Comparison of ENCODE assay signal across 22 cellular contexts in genomic region chr13:107743100-107743499, GRCh38.
"Had no signal": no experiment of that assay in that cellular context is flagged by ENCODE, and none has a peak within 500 bp of the region (broad histone marks: within the 10 kb centered on the region; RNA-seq: fewer than 3 reads in every experiment).

No MANE protein-coding gene starts in this region.

- H3K27me3 ChIP-seq: foreskin keratinocyte had no signal

- H3K27ac Mint-ChIP-seq: activated CD4-positive, alpha-beta T cell treated with anti-CD3 and anti-CD28 coated beads, Interleukin-2, amount 10 ng/mL, durations not matched to agents 7 days and 5 days; dendritic cell treated with granulocyte-macrophage colony-stimulating factor and Interleukin-4, amounts not matched to agents 40 ng/mL and 50 ng/mL, for 4 days; effector memory CD8-positive, alpha-beta T cell; mesothelial cell of epicardium; nephron; progenitor cell of endocrine pancreas; type B pancreatic cell had no signal

- H3K4me1 Mint-ChIP-seq: activated CD4-positive, alpha-beta T cell treated with anti-CD3 and anti-CD28 coated beads, Interleukin-2, amount 10 ng/mL, durations not matched to agents 7 days and 5 days; mesothelial cell of epicardium; nephron had no signal

- H3K27me3 Mint-ChIP-seq: activated CD4-positive, alpha-beta T cell treated with anti-CD3 and anti-CD28 coated beads, Interleukin-2, amount 10 ng/mL, durations not matched to agents 7 days and 5 days; dendritic cell treated with granulocyte-macrophage colony-stimulating factor and Interleukin-4, amounts not matched to agents 40 ng/mL and 50 ng/mL, for 4 days; effector memory CD8-positive, alpha-beta T cell; progenitor cell of endocrine pancreas had no signal

- H3K4me1 ChIP-seq: foreskin keratinocyte, lower lobe of right lung had no signal

- H3K9me3 ChIP-seq: lower lobe of right lung had no signal

- H3K4me3 ChIP-seq: lower lobe of right lung had no signal

- H3K36me3 ChIP-seq: lower lobe of right lung had no signal

- H3K36me3 Mint-ChIP-seq: mesothelial cell of epicardium, type B pancreatic cell had no signal

- H3K4me3 Mint-ChIP-seq: activated CD4-positive, alpha-beta T cell treated with anti-CD3 and anti-CD28 coated beads, Interleukin-2, amount 10 ng/mL, durations not matched to agents 7 days and 5 days; dendritic cell treated with granulocyte-macrophage colony-stimulating factor and Interleukin-4, amounts not matched to agents 40 ng/mL and 50 ng/mL, for 4 days; effector memory CD8-positive, alpha-beta T cell; mesothelial cell of epicardium; nephron; type B pancreatic cell had no signal

- DNase-seq: activated CD4-positive, alpha-beta T cell treated with anti-CD3 and anti-CD28 coated beads, Interleukin-2, amount 10 ng/mL, durations not matched to agents 7 days and 5 days; activated CD8-positive, alpha-beta memory T cell treated with anti-CD3 and anti-CD28 coated beads for 24 hours; activated CD8-positive, alpha-beta memory T cell treated with anti-CD3 and anti-CD28 coated beads, Interleukin-2, amount 50 U/mL, for 48 hours; activated effector memory CD4-positive, alpha-beta T cell treated with anti-CD3 and anti-CD28 coated beads, Interleukin-2, amount 50 U/mL, for 16 hours; activated naive CD4-positive, alpha-beta T cell treated with anti-CD3 and anti-CD28 coated beads, Interleukin-2, amount 50 U/mL, for 16 hours; activated T-cell treated with anti-CD3 and anti-CD28 coated beads, Interleukin-2, amount 50 U/mL, for 48 hours; effector memory CD8-positive, alpha-beta T cell; foreskin keratinocyte; hypothalamus; lower lobe of right lung; occipital lobe; stimulated activated CD4-positive, alpha-beta T cell treated with anti-CD3 and anti-CD28 coated beads, Interleukin-12 subunit alpha, Interleukin-12 subunit beta, amount 100 ng/mL, for 4 hours; stimulated activated CD4-positive, alpha-beta T cell treated with anti-CD3 and anti-CD28 coated beads, Interleukin-1b, Interleukin-23, amount 100 ng/mL, for 48 hours; stimulated activated CD8-positive, alpha-beta memory T cell treated with anti-CD3 and anti-CD28 coated beads, Interleukin-4, amount 100 ng/mL, for 48 hours; stimulated activated naive CD8-positive, alpha-beta T cell treated with anti-CD3 and anti-CD28 coated beads, Interleukin-15, Interleukin-2, amounts not matched to agents 100 U/mL and 50 U/mL, for 24 hours; SW 1271; T-helper 2 cell had no signal

- H3K27ac ChIP-seq: foreskin keratinocyte, lower lobe of right lung had no signal

- H3K9me3 Mint-ChIP-seq: activated CD4-positive, alpha-beta T cell treated with anti-CD3 and anti-CD28 coated beads, Interleukin-2, amount 10 ng/mL, durations not matched to agents 7 days and 5 days; dendritic cell treated with granulocyte-macrophage colony-stimulating factor and Interleukin-4, amounts not matched to agents 40 ng/mL and 50 ng/mL, for 4 days; mesothelial cell of epicardium; nephron; type B pancreatic cell had no signal
